Comparison of ENCODE assay signal across 9 cellular contexts in genomic region chr3:142725352-142725739, GRCh38. TPM values are rescaled to one million over a fixed set of nuclear protein-coding genes. Genes with fewer than 3 reads are reported as not detected.
DNase-seq lines count a peak whose midpoint lies in the region; ATAC-seq and TF ChIP-seq lines count a peak whose summit lies in the region.
"Had no signal": no experiment of that assay in that cellular context is flagged by ENCODE, and none has a peak within 500 bp of the region (broad histone marks: within the 10 kb centered on the region; RNA-seq: fewer than 3 reads in every experiment).

No MANE protein-coding gene starts in this region.

- TF ChIP-seq POLR2A in sigmoid colon (IDR thresholded peaks at IDR 0.05), result no peak

- H3K27ac ChIP-seq in GM23248, result no peak overlapping the region
- peak overlapping the region in 3 of 4 donors; percentile 91 to 94 (median 91) for H3K27ac ChIP-seq in sigmoid colon

- peaks cover 5% of the 10 kb centered on the region; the same call in 1 of the 2 replicates for H3K36me3 ChIP-seq in GM23248 (ENCODE audit: low read depth)
- H3K36me3 ChIP-seq in sigmoid colon, result no peaks in the 10 kb centered on the region

- no peaks in the 10 kb centered on the region for H3K9me2 ChIP-seq in GM23248 (ENCODE audit: insufficient read depth)

- H3K36me3 Mint-ChIP-seq in T-helper 17 cell (ENCODE audit: low read depth), result peaks cover 2% of the 10 kb centered on the region

- 56 to 59% methylated on average over 5 of the region's 5 CpGs for WGBS in GM23248 (ENCODE audit: low coverage in 1 of 2, low lambda C conversion rate in 2 of 2, missing lambda C conversion rate in 2 of 2), 2 experiments
- 40 to 68% methylated on average over 5 of the region's 5 CpGs for WGBS in sigmoid colon, 2 donors

- no peak for ATAC-seq in T-helper 17 cell
- no peak for ATAC-seq in HG02852 (IDR thresholded peaks at IDR 0.05; ENCODE audit: unreplicated experiment)

- H3K4me1 Mint-ChIP-seq in T-helper 17 cell, result peaks cover 16% of the 10 kb centered on the region

- H3K79me2 ChIP-seq in GM23248 (ENCODE audit: insufficient read depth), result peaks cover 49% of the 10 kb centered on the region

- DNase-seq in GM23248, result peak; percentile 4
- no peak for DNase-seq in T-helper 17 cell
- DNase-seq in fibroblast of villous mesenchyme (ENCODE audit: low read depth), result peak; percentile 3
- DNase-seq in sigmoid colon, result no peak
- DNase-seq in ACHN, result no peak
- no peak for DNase-seq in NCI-H146 treated with DMSO at 0.1 percent for 48 hours (lab: John Stamatoyannopoulos, UW; ENCODE audit: unreplicated experiment)
- no peak for DNase-seq in NCI-H1436 treated with DMSO at 0.1 percent for 48 hours (lab: John Stamatoyannopoulos, UW)
- DNase-seq: amniotic stem cell had no signal

- H3K4me3 ChIP-seq in GM23248 (peak overlapping the region; percentile 84), fibroblast of villous mesenchyme (ENCODE audit: low read depth, low read length) (peak overlapping the region; percentile 82), sigmoid colon (peak overlapping the region; percentile 81 to 99 (median 84))

- intact Hi-C loops in sigmoid colon (cut with DNase I), result loop anchor here (2.0 kb wide), 1 partner anchor 147 kb away; the partner anchor contains the start of gene ATR

- no peaks in the 10 kb centered on the region for H3K27me3 ChIP-seq in GM23248 (replicated peaks; ENCODE audit: insufficient read depth)
- H3K27me3 ChIP-seq in sigmoid colon, result no peaks in the 10 kb centered on the region

- H3K9me3 ChIP-seq in GM23248 (ENCODE audit: low read depth) (no peaks in the 10 kb centered on the region), T-helper 17 cell (ENCODE audit: control insufficient read depth, low read length, poor library complexity, severe bottlenecking) (no peaks in the 10 kb centered on the region), sigmoid colon (no peaks in the 10 kb centered on the region)

- H3K9ac ChIP-seq in GM23248, result peak overlapping the region; percentile 87

- H3F3A ChIP-seq in GM23248 (ENCODE audit: insufficient read depth), result no peaks in the 10 kb centered on the region

- peak overlapping the region; percentile 68 for H3K27ac Mint-ChIP-seq in T-helper 17 cell

- H2AFZ ChIP-seq in GM23248, result peak overlapping the region; percentile 85

- H4K20me1 ChIP-seq in GM23248 (ENCODE audit: insufficient read depth), result no peaks in the 10 kb centered on the region

- H3K4me3 Mint-ChIP-seq in T-helper 17 cell, result peak overlapping the region; percentile 93

- in situ Hi-C loops in GM23248 (cut with MboI) (no loop called here), ACHN (cut with HindIII; ENCODE audit: low pct_ligation_motif_present, low pct_unique_long_range_greater_than_20kb, low sequenced_read_pairs) (no loop called here)

- peak overlapping the region; percentile 81 for H3K4me2 ChIP-seq in GM23248 (ENCODE audit: unreplicated experiment)

- TF ChIP-seq CTCF in fibroblast of villous mesenchyme (IDR thresholded peaks at IDR 0.05; ENCODE audit: insufficient read depth, low read depth, low read length), result no peak
- TF ChIP-seq CTCF in sigmoid colon (IDR thresholded peaks at IDR 0.05), result no peak

- H3K4me1 ChIP-seq in GM23248 (ENCODE audit: insufficient read depth) (peaks cover 9% of the 10 kb centered on the region; the same call in 1 of the 2 replicates), sigmoid colon (peaks cover 0 to 18% (median 5%) of the 10 kb centered on the region in 4 donors)

- H3K27me3 Mint-ChIP-seq in T-helper 17 cell, result no peaks in the 10 kb centered on the region

- no peak for TF ChIP-seq EP300 in sigmoid colon (IDR thresholded peaks at IDR 0.05)

RNA-seq across cellular contexts. Expression of gene TRPC1, which starts 1.5 kb away (rescaled TPM):
- total RNA-seq in GM23248 (2014; rRNA removed; shearing (Covaris generic)), result 17.1 and 20.4 TPM in 2 replicates
- polyA plus RNA-seq in GM23248 (2016; fragmentation: Nextera tagmentation; extraction: Ambion mirVana) (5.1 and 7.7 TPM in 2 replicates), sigmoid colon (1 to 10 TPM in 2 of 3 donors, not detected in 1; 1.1 to 1.2 TPM)
- total RNA-seq in T-helper 17 cell (1 to 10 TPM; 3.3 to 5.1 TPM), fibroblast of villous mesenchyme (30.6 and 33.2 TPM in 2 replicates), sigmoid colon (10 to 100 TPM; 21.4 to 31.0 (median 25.5) TPM)

Comparison
In these comparisons a context has a peak if more than half of its experiments do, and no peak if none do; other contexts are left out.
1. DNase-seq: peak in GM23248 (single experiment) and fibroblast of villous mesenchyme (single experiment); none in T-helper 17 cell (0 of 3), sigmoid colon (single experiment), ACHN (single experiment), NCI-H146 treated with DMSO at 0.1 percent for 48 hours (single experiment) and NCI-H1436 treated with DMSO at 0.1 percent for 48 hours (single experiment).
2. Peak in every context shown above with its lines, with median percentiles within 50 percentile points of each other: H3K4me3 ChIP-seq.